Comparison of ENCODE assay signal across 2 cellular contexts in genomic region chr9:136012651-136013050, GRCh38.
TF ChIP-seq lines count a peak whose summit lies in the region.

No MANE protein-coding gene starts in this region.

TF ChIP-seq in IMR-90, 13 proteins besides CTCF, POLR2A, EP300 and RAD21:
- TF ChIP-seq SMC3 (IDR thresholded peaks at IDR 0.05; ENCODE audit: low read depth, low read length) (no peak), RFX5 (IDR thresholded peaks at IDR 0.05; ENCODE audit: low read depth, low read length) (no peak), MXI1 (IDR thresholded peaks at IDR 0.05; ENCODE audit: borderline replicate concordance, low read depth, low read length) (no peak), NFE2L2 (IDR thresholded peaks at IDR 0.05; ENCODE audit: low read depth, low read length) (no peak), RCOR1 (IDR thresholded peaks at IDR 0.05; ENCODE audit: insufficient replicate concordance, low read length) (no peak), MAFK (IDR thresholded peaks at IDR 0.05; ENCODE audit: low read depth, low read length) (no peak), CHD1 (IDR thresholded peaks at IDR 0.05; ENCODE audit: low read depth, low read length) (no peak), CEBPB (IDR thresholded peaks at IDR 0.05; ENCODE audit: low read depth, low read length) (no peak), FOS (IDR thresholded peaks at IDR 0.05; ENCODE audit: low read depth, low read length) (no peak), BHLHE40 (IDR thresholded peaks at IDR 0.05; ENCODE audit: low read depth, low read length) (no peak), MAZ (IDR thresholded peaks at IDR 0.05; ENCODE audit: borderline replicate concordance, low read depth, low read length) (no peak)
- TF ChIP-seq, protein P1, sequence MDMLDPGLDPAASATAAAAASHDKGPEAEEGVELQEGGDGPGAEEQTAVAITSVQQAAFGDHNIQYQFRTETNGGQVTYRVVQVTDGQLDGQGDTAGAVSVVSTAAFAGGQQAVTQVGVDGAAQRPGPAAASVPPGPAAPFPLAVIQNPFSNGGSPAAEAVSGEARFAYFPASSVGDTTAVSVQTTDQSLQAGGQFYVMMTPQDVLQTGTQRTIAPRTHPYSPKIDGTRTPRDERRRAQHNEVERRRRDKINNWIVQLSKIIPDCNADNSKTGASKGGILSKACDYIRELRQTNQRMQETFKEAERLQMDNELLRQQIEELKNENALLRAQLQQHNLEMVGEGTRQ (IDR thresholded peaks at IDR 0.05; ENCODE audit: low read depth, low read length), result no peak
- TF ChIP-seq, protein P2, sequence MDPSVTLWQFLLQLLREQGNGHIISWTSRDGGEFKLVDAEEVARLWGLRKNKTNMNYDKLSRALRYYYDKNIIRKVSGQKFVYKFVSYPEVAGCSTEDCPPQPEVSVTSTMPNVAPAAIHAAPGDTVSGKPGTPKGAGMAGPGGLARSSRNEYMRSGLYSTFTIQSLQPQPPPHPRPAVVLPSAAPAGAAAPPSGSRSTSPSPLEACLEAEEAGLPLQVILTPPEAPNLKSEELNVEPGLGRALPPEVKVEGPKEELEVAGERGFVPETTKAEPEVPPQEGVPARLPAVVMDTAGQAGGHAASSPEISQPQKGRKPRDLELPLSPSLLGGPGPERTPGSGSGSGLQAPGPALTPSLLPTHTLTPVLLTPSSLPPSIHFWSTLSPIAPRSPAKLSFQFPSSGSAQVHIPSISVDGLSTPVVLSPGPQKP (IDR thresholded peaks at IDR 0.05; ENCODE audit: borderline replicate concordance, low read depth, low read length), result no peak

TF ChIP-seq in K562, 482 proteins besides CTCF, POLR2A, EP300 and RAD21:
- TF ChIP-seq SP2 (IDR thresholded peaks at IDR 0.05; ENCODE audit: extremely low read depth, low read depth, low read length, poor library complexity, severe bottlenecking) (no peak), MTF1 (CRISPR knock-in tag; IDR thresholded peaks at IDR 0.05; ENCODE audit: borderline replicate concordance) (no peak), EZH2 (IDR thresholded peaks at IDR 0.05; ENCODE audit: borderline replicate concordance, low read depth, low read length) (no peak), EGR1 (conservative IDR thresholded peaks at IDR 0.05) (peak; percentile 36), ESRRA (IDR thresholded peaks at IDR 0.05; ENCODE audit: borderline replicate concordance, low read depth) (no peak)
- TF ChIP-seq, protein P3, sequence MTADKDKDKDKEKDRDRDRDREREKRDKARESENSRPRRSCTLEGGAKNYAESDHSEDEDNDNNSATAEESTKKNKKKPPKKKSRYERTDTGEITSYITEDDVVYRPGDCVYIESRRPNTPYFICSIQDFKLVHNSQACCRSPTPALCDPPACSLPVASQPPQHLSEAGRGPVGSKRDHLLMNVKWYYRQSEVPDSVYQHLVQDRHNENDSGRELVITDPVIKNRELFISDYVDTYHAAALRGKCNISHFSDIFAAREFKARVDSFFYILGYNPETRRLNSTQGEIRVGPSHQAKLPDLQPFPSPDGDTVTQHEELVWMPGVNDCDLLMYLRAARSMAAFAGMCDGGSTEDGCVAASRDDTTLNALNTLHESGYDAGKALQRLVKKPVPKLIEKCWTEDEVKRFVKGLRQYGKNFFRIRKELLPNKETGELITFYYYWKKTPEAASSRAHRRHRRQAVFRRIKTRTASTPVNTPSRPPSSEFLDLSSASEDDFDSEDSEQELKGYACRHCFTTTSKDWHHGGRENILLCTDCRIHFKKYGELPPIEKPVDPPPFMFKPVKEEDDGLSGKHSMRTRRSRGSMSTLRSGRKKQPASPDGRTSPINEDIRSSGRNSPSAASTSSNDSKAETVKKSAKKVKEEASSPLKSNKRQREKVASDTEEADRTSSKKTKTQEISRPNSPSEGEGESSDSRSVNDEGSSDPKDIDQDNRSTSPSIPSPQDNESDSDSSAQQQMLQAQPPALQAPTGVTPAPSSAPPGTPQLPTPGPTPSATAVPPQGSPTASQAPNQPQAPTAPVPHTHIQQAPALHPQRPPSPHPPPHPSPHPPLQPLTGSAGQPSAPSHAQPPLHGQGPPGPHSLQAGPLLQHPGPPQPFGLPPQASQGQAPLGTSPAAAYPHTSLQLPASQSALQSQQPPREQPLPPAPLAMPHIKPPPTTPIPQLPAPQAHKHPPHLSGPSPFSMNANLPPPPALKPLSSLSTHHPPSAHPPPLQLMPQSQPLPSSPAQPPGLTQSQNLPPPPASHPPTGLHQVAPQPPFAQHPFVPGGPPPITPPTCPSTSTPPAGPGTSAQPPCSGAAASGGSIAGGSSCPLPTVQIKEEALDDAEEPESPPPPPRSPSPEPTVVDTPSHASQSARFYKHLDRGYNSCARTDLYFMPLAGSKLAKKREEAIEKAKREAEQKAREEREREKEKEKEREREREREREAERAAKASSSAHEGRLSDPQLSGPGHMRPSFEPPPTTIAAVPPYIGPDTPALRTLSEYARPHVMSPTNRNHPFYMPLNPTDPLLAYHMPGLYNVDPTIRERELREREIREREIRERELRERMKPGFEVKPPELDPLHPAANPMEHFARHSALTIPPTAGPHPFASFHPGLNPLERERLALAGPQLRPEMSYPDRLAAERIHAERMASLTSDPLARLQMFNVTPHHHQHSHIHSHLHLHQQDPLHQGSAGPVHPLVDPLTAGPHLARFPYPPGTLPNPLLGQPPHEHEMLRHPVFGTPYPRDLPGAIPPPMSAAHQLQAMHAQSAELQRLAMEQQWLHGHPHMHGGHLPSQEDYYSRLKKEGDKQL (CRISPR knock-in tag; IDR thresholded peaks at IDR 0.05; ENCODE audit: borderline replicate concordance), result no peak
